Comparison of ENCODE assay signal across 12 cellular contexts in genomic region chr2:16005819-16006536, GRCh38.
DNase-seq lines count a peak whose midpoint lies in the region; ATAC-seq and TF ChIP-seq lines count a peak whose summit lies in the region.
"Had no signal": no experiment of that assay in that cellular context is flagged by ENCODE, and none has a peak within 500 bp of the region (broad histone marks: within the 10 kb centered on the region; RNA-seq: fewer than 3 reads in every experiment).

No MANE protein-coding gene starts in this region.

- intact Hi-C loops in adrenal gland (cut with DNase I) (no loop called here), lower lobe of right lung (cut with DNase I) (no loop called here), spleen (cut with DNase I; ENCODE audit: low total_unique reads) (no loop called here)

- H3K4me3 ChIP-seq in BE2C (ENCODE audit: low read depth, low read length) (no peak overlapping the region), adrenal gland (no peak overlapping the region), lower lobe of right lung (no peak overlapping the region), spleen (no peak overlapping the region)

- H3K36me3 ChIP-seq in BE2C = no peaks in the 10 kb centered on the region
- no peaks in the 10 kb centered on the region for H3K36me3 ChIP-seq in adrenal gland (replicated peaks in 1 of 2)
- H3K36me3 ChIP-seq in lower lobe of right lung = no peaks in the 10 kb centered on the region
- H3K36me3 ChIP-seq in spleen = no peaks in the 10 kb centered on the region

- peak; percentile 83 to 84 for ATAC-seq in lower lobe of right lung

- TF ChIP-seq POLR2A in adrenal gland (IDR thresholded peaks at IDR 0.05) = no peak
- no peak for TF ChIP-seq POLR2A in spleen (IDR thresholded peaks at IDR 0.05)

- no peak overlapping the region for H3K27ac Mint-ChIP-seq in type B pancreatic cell
- H3K27ac Mint-ChIP-seq: activated B cell treated with CpG ODN at 0.5 μM for 24 hours had no signal

- H3K27me3 Mint-ChIP-seq in type B pancreatic cell = no peaks in the 10 kb centered on the region

- H3K4me3 Mint-ChIP-seq in type B pancreatic cell = no peak overlapping the region
- H3K4me3 Mint-ChIP-seq: activated B cell treated with CpG ODN at 0.5 μM for 24 hours had no signal

- TF ChIP-seq CTCF in BE2C (IDR thresholded peaks at IDR 0.05; ENCODE audit: low read depth, low read length) = no peak
- no peak for TF ChIP-seq CTCF in adrenal gland (IDR thresholded peaks at IDR 0.05)
- TF ChIP-seq CTCF in lower lobe of right lung (IDR thresholded peaks at IDR 0.05) = no peak
- no peak for TF ChIP-seq CTCF in spleen (IDR thresholded peaks at IDR 0.05 in 8 of 11, conservative IDR thresholded peaks at IDR 0.05 in 3 of 11)
- TF ChIP-seq CTCF in type B pancreatic cell (conservative IDR thresholded peaks at IDR 0.05) = no peak

- H3K36me3 Mint-ChIP-seq in type B pancreatic cell = no peaks in the 10 kb centered on the region

- no peak for TF ChIP-seq RAD21 in Ishikawa (IDR thresholded peaks at IDR 0.05; ENCODE audit: low read depth)

- DNase-seq in BE2C (peak; percentile 99), adrenal gland (peak in 6 of 7 donors; percentile 31 to 59 (median 40)), lower lobe of right lung (peak; percentile 66), spleen (no peak), hypothalamus (lab: John Stamatoyannopoulos, UW) (no peak), type B pancreatic cell (ENCODE audit: extremely low spot score, unreplicated experiment) (no peak)
- no peak for DNase-seq in activated CD8-positive, alpha-beta memory T cell treated with anti-CD3 and anti-CD28 coated beads for 24 hours
- DNase-seq: activated B cell treated with CpG ODN at 0.5 μM for 24 hours; activated naive CD4-positive, alpha-beta T cell; effector CD8-positive, alpha-beta T cell had no signal

- 56 to 69% (median 61%) methylated on average over 4 to 6 of the region's 6 CpGs for WGBS in adrenal gland, 4 donors
- WGBS in spleen, 5 donors = 42 to 54% (median 45%) methylated on average over 6 of the region's 6 CpGs

- H3K4me1 Mint-ChIP-seq in type B pancreatic cell (ENCODE audit: unreplicated experiment) = peaks cover 5% of the 10 kb centered on the region
- H3K4me1 Mint-ChIP-seq: activated B cell treated with CpG ODN at 0.5 μM for 24 hours had no signal

- TF ChIP-seq EP300 in Ishikawa (IDR thresholded peaks at IDR 0.05; ENCODE audit: borderline replicate concordance) = no peak

- no peaks in the 10 kb centered on the region for H3K9me3 Mint-ChIP-seq in type B pancreatic cell
- H3K9me3 Mint-ChIP-seq: activated B cell treated with CpG ODN at 0.5 μM for 24 hours had no signal

- H3K4me1 ChIP-seq in BE2C (no peaks in the 10 kb centered on the region), adrenal gland (replicated peaks in 1 of 2) (no peaks in the 10 kb centered on the region), lower lobe of right lung (peaks cover 4% of the 10 kb centered on the region), spleen (peaks cover 0 to 5% (median 0%) of the 10 kb centered on the region in 6 donors)
- H3K4me1 ChIP-seq: parathyroid adenoma had no signal

- H3K27ac ChIP-seq in adrenal gland (peak overlapping the region in 1 of 5 donors; percentile 49), lower lobe of right lung (no peak overlapping the region), spleen (no peak overlapping the region)
- H3K27ac ChIP-seq: parathyroid adenoma had no signal

- peaks cover 11% of the 10 kb centered on the region for H3K27me3 ChIP-seq in BE2C
- peaks cover 5% of the 10 kb centered on the region for H3K27me3 ChIP-seq in adrenal gland
- peaks cover 12% of the 10 kb centered on the region for H3K27me3 ChIP-seq in lower lobe of right lung (ENCODE audit: low read depth)
- H3K27me3 ChIP-seq in spleen (replicated peaks in 1 of 7) = peaks cover 0 to 6% (median 0%) of the 10 kb centered on the region in 7 donors

- H3K9me3 ChIP-seq in BE2C (peaks cover 30% of the 10 kb centered on the region), adrenal gland (replicated peaks in 1 of 3) (no peaks in the 10 kb centered on the region), lower lobe of right lung (no peaks in the 10 kb centered on the region), spleen (no peaks in the 10 kb centered on the region)

TF ChIP-seq in Ishikawa, 13 proteins besides CTCF, POLR2A, EP300 and RAD21:
- TF ChIP-seq NFIC (IDR thresholded peaks at IDR 0.05) (no peak), CREB1 (IDR thresholded peaks at IDR 0.05; ENCODE audit: low read depth) (no peak), CEBPB (IDR thresholded peaks at IDR 0.05) (peak; percentile 65; the same call in 1 of the 2 replicates)

Comparison
In these comparisons a context has a peak if more than half of its experiments do, and no peak if none do; other contexts are left out.
1. DNase-seq: peak in BE2C (single experiment), adrenal gland (6 of 7) and lower lobe of right lung (single experiment); none in spleen (single experiment), hypothalamus (0 of 51), type B pancreatic cell (single experiment) and activated CD8-positive, alpha-beta memory T cell treated with anti-CD3 and anti-CD28 coated beads for 24 hours (single experiment).